ENCODE assay signal across 17 cellular contexts in genomic region chr17:80109713-80110446, GRCh38. TPM values are rescaled to one million over a fixed set of nuclear protein-coding genes. Genes with fewer than 3 reads are reported as not detected.
DNase-seq lines count a peak whose midpoint lies in the region; ATAC-seq and TF ChIP-seq lines count a peak whose summit lies in the region.
"Had no signal": no experiment of that assay in that cellular context is flagged by ENCODE, and none has a peak within 500 bp of the region (broad histone marks: within the 10 kb centered on the region; RNA-seq: fewer than 3 reads in every experiment).

No MANE protein-coding gene starts in this region.

- H3K4me1 ChIP-seq in foreskin keratinocyte (peaks cover 8% of the 10 kb centered on the region), upper lobe of right lung (no peaks in the 10 kb centered on the region)
- H3K4me1 ChIP-seq in CD4-positive, alpha-beta memory T cell (ENCODE audit: insufficient read depth, low read length), result no peaks in the 10 kb centered on the region
- H3K4me1 ChIP-seq: sigmoid colon, upper lobe of left lung had no signal

- H3K27ac ChIP-seq in foreskin keratinocyte (no peak overlapping the region), upper lobe of right lung (no peak overlapping the region), substantia nigra (ENCODE audit: low read depth, low read length, poor library complexity, severe bottlenecking) (no peak overlapping the region)
- H3K27ac ChIP-seq in CD4-positive, alpha-beta memory T cell (ENCODE audit: low read depth, low read length), result no peak overlapping the region
- H3K27ac ChIP-seq: sigmoid colon, upper lobe of left lung, VCaP had no signal

- H3K4me1 Mint-ChIP-seq in CD4-positive, alpha-beta memory T cell, result no peaks in the 10 kb centered on the region
- H3K4me1 Mint-ChIP-seq: activated CD8-positive, alpha-beta memory T cell treated with anti-CD3 and anti-CD28 coated beads, Interleukin-2, amount 10 ng/mL, durations not matched to agents 7 days and 5 days had no signal

- H3K36me3 ChIP-seq in upper lobe of right lung, result peaks cover 3% of the 10 kb centered on the region
- H3K36me3 ChIP-seq in CD4-positive, alpha-beta memory T cell (ENCODE audit: insufficient read depth, low read length), result no peaks in the 10 kb centered on the region

- no peak overlapping the region for H3K4me3 Mint-ChIP-seq in CD4-positive, alpha-beta memory T cell
- H3K4me3 Mint-ChIP-seq: activated CD8-positive, alpha-beta memory T cell treated with anti-CD3 and anti-CD28 coated beads, Interleukin-2, amount 10 ng/mL, durations not matched to agents 7 days and 5 days had no signal

- H3K27me3 ChIP-seq in foreskin keratinocyte, result peaks cover 24% of the 10 kb centered on the region
- no peaks in the 10 kb centered on the region for H3K27me3 ChIP-seq in upper lobe of right lung
- no peaks in the 10 kb centered on the region for H3K27me3 ChIP-seq in CD4-positive, alpha-beta memory T cell (ENCODE audit: insufficient read depth, low read length)
- H3K27me3 ChIP-seq: sigmoid colon, upper lobe of left lung had no signal

- DNase-seq in activated CD4-positive, CD25-positive, alpha-beta regulatory T cell treated with anti-CD3 and anti-CD28 coated beads, Interleukin-2, amount 50 U/mL, for 72 hours, result peak; percentile 23
- DNase-seq in NCI-H345 (lab: John Stamatoyannopoulos, UW) (peak; percentile 92), foreskin keratinocyte (peak; percentile 71 to 86), upper lobe of right lung (peak; percentile 52), substantia nigra (lab: John Stamatoyannopoulos, UW) (no peak)
- DNase-seq in CD4-positive, alpha-beta memory T cell, result no peak
- DNase-seq: activated CD8-positive, alpha-beta memory T cell treated with anti-CD3 and anti-CD28 coated beads, Interleukin-2, amount 10 ng/mL, durations not matched to agents 7 days and 5 days; activated naive CD4-positive, alpha-beta T cell treated with Interleukin-2 at 50 U/mL for 16 hours; HCEC 1CT; sigmoid colon; stimulated activated CD4-positive, alpha-beta T cell treated with anti-CD3 and anti-CD28 coated beads, Interleukin-4, amount 100 ng/mL, for 4 hours; SW 1271; upper lobe of left lung had no signal

- POLR2A ChIA-PET in CD4-positive, alpha-beta memory T cell (lab: Charles Lee; ENCODE audit: partially characterized antibody), result interaction anchor here (1.3 kb wide), 1 partner anchor 8 kb away, joined by 5 read pairs; the partner anchor contains the start of gene GAA

- no peak overlapping the region for H3K27ac Mint-ChIP-seq in CD4-positive, alpha-beta memory T cell
- H3K27ac Mint-ChIP-seq: activated CD8-positive, alpha-beta memory T cell treated with anti-CD3 and anti-CD28 coated beads, Interleukin-2, amount 10 ng/mL, durations not matched to agents 7 days and 5 days had no signal

- H3K9me3 Mint-ChIP-seq in CD4-positive, alpha-beta memory T cell, result no peaks in the 10 kb centered on the region

- no peak for ATAC-seq in activated CD4-positive, CD25-positive, alpha-beta regulatory T cell treated with anti-CD3 and anti-CD28 coated beads, Interleukin-2, amount 50 U/mL, for 24 hours
- peak; percentile 81 for ATAC-seq in foreskin keratinocyte
- no peak for ATAC-seq in upper lobe of right lung
- no peak for ATAC-seq in HG02763 (IDR thresholded peaks at IDR 0.05; ENCODE audit: unreplicated experiment)
- ATAC-seq: activated CD8-positive, alpha-beta memory T cell treated with anti-CD3 and anti-CD28 coated beads, Interleukin-2, amount 10 ng/mL, durations not matched to agents 7 days and 5 days; Panc1 had no signal

- no peaks in the 10 kb centered on the region for H3K27me3 Mint-ChIP-seq in CD4-positive, alpha-beta memory T cell
- H3K27me3 Mint-ChIP-seq: activated CD8-positive, alpha-beta memory T cell treated with anti-CD3 and anti-CD28 coated beads, Interleukin-2, amount 10 ng/mL, durations not matched to agents 7 days and 5 days had no signal

- intact Hi-C loops in upper lobe of right lung (cut with DNase I), result no loop called here
- intact Hi-C loops in CD4-positive, alpha-beta memory T cell (cut with micrococcal nuclease), result no loop called here

- H3K9me3 ChIP-seq in upper lobe of right lung, result no peaks in the 10 kb centered on the region
- no peaks in the 10 kb centered on the region for H3K9me3 ChIP-seq in CD4-positive, alpha-beta memory T cell (ENCODE audit: control insufficient read depth in 1 of 2, low read length in 2 of 2)
- H3K9me3 ChIP-seq: sigmoid colon, upper lobe of left lung had no signal

- H3K36me3 Mint-ChIP-seq in CD4-positive, alpha-beta memory T cell, result no peaks in the 10 kb centered on the region
- H3K36me3 Mint-ChIP-seq: activated CD8-positive, alpha-beta memory T cell treated with anti-CD3 and anti-CD28 coated beads, Interleukin-2, amount 10 ng/mL, durations not matched to agents 7 days and 5 days had no signal

- TF ChIP-seq CTCF in foreskin keratinocyte (conservative IDR thresholded peaks at IDR 0.05), result no peak
- TF ChIP-seq CTCF in upper lobe of right lung (IDR thresholded peaks at IDR 0.05), result no peak

- H3K4me3 ChIP-seq in upper lobe of right lung, result no peak overlapping the region
- no peak overlapping the region for H3K4me3 ChIP-seq in CD4-positive, alpha-beta memory T cell (ENCODE audit: low read length in 2 of 2)
- H3K4me3 ChIP-seq: sigmoid colon, upper lobe of left lung had no signal

- CTCF ChIA-PET in CD4-positive, alpha-beta memory T cell (lab: Charles Lee; ENCODE audit: partially characterized antibody), result interaction anchor here (2.5 kb wide), 1 partner anchor 8 kb away, joined by 7 read pairs; the partner anchor contains the start of gene GAA

RNA-seq across cellular contexts. Expression of gene GAA, which starts 8.5 kb away (rescaled TPM):
- total RNA-seq in foreskin keratinocyte (4.0 and 8.1 TPM in 2 replicates), upper lobe of right lung (99.1 TPM)
- 4.0 and 8.0 TPM in 2 replicates for polyA plus RNA-seq in foreskin keratinocyte
- total RNA-seq in CD4-positive, alpha-beta memory T cell, result 10 to 100 TPM; 41.1 to 44.8 TPM
- 10 to 100 TPM; 14.5 to 15.3 TPM for polyA plus RNA-seq in CD4-positive, alpha-beta memory T cell

RNA-seq across cellular contexts. Expression of gene EIF4A3, which starts 37.0 kb away (rescaled TPM):
- total RNA-seq in foreskin keratinocyte, result 104 and 105 TPM in 2 replicates
- polyA plus RNA-seq in foreskin keratinocyte, result 96.1 and 105 TPM in 2 replicates
- 56.0 TPM for total RNA-seq in upper lobe of right lung
- total RNA-seq in CD4-positive, alpha-beta memory T cell, result 10 to 100 TPM; 54.2 to 56.0 TPM
- 100 to 1,000 TPM in 1 of 2 donors, 10 to 100 TPM in 1; 85.8 to 105 TPM for polyA plus RNA-seq in CD4-positive, alpha-beta memory T cell

RNA-seq across cellular contexts. Expression of gene CARD14, which starts 60.0 kb away (rescaled TPM):
- 0.04 and 0.24 TPM in 2 replicates for total RNA-seq in foreskin keratinocyte
- 0.10 TPM in 2 replicates for polyA plus RNA-seq in foreskin keratinocyte
- total RNA-seq in upper lobe of right lung, result 1.1 TPM
- total RNA-seq in CD4-positive, alpha-beta memory T cell, result under 1 TPM in 1 of 2 experiments, not detected in 1; 0.09 TPM
- polyA plus RNA-seq in CD4-positive, alpha-beta memory T cell, result under 1 TPM in 1 of 2 donors, not detected in 1; 0.07 TPM
- total RNA-seq: activated CD8-positive, alpha-beta memory T cell treated with anti-CD3 and anti-CD28 coated beads, Interleukin-2, amount 10 ng/mL, durations not matched to agents 7 days and 5 days; sigmoid colon had no signal

Comparison
In these comparisons a context has a peak if more than half of its experiments do, and no peak if none do; other contexts are left out.
1. DNase-seq: peak in activated CD4-positive, CD25-positive, alpha-beta regulatory T cell treated with anti-CD3 and anti-CD28 coated beads, Interleukin-2, amount 50 U/mL, for 72 hours (single experiment), NCI-H345 (single experiment), foreskin keratinocyte (2 of 2) and upper lobe of right lung (single experiment); none in CD4-positive, alpha-beta memory T cell (0 of 5) and substantia nigra (0 of 49).